Comparison of ENCODE assay signal across 21 cellular contexts in genomic region chr22:38750104-38750503, GRCh38. TPM values are rescaled to one million over a fixed set of nuclear protein-coding genes. Genes with fewer than 3 reads are reported as not detected.
A peak's percentile ranks its signal among the peaks of the same experiment; 100 is the strongest.
DNase-seq lines count a peak whose midpoint lies in the region; ATAC-seq, FAIRE-seq and TF ChIP-seq lines count a peak whose summit lies in the region.
"Had no signal": no experiment of that assay in that cellular context is flagged by ENCODE, and none has a peak within 500 bp of the region (broad histone marks: within the 10 kb centered on the region; RNA-seq: fewer than 3 reads in every experiment).

No MANE protein-coding gene starts in this region.

- peaks cover 80% of the 10 kb centered on the region for H3K36me3 Mint-ChIP-seq in activated naive CD4-positive, alpha-beta T cell treated with anti-CD3 and anti-CD28 coated beads, Interleukin-2, amount 10 ng/mL, durations not matched to agents 7 days and 5 days
- peaks cover 76% of the 10 kb centered on the region for H3K36me3 Mint-ChIP-seq in activated CD8-positive, alpha-beta T cell treated with anti-CD3 and anti-CD28 coated beads for 36 hours (ENCODE audit: low read depth)

- peaks cover 8 to 14% of the 10 kb centered on the region in 2 donors for H3K4me1 ChIP-seq in kidney (ENCODE audit: control insufficient read depth in 1 of 2, insufficient read depth in 1 of 2, low read depth in 1 of 2, low read length in 2 of 2)

- intact Hi-C loops in activated CD8-positive, alpha-beta T cell treated with anti-CD3 and anti-CD28 coated beads for 36 hours (cut with micrococcal nuclease): loop anchor here (10.0 kb wide), 1 partner anchor 45 kb away; the partner anchor contains the start of genes GTPBP1 and JOSD1
- intact Hi-C loops in kidney (cut with DNase I): no loop called here

- POLR2A ChIA-PET in activated CD8-positive, alpha-beta T cell treated with anti-CD3 and anti-CD28 coated beads for 36 hours (lab: Charles Lee): interaction anchor here (1.9 to 40.0 kb wide), 2 partner anchors 26 to 121 kb away, joined by 6 to 905 read pairs; partner anchors contain the start of gene GTPBP1

- no peak for ATAC-seq in activated CD8-positive, alpha-beta T cell treated with anti-CD3 and anti-CD28 coated beads for 36 hours
- ATAC-seq in GM18520 (IDR thresholded peaks at IDR 0.05; ENCODE audit: unreplicated experiment): no peak

- CTCF ChIA-PET in activated naive CD4-positive, alpha-beta T cell treated with anti-CD3 and anti-CD28 coated beads, Interleukin-2, amount 10 ng/mL, durations not matched to agents 7 days and 5 days (lab: Charles Lee): interaction anchor here (0.6 to 3.6 kb wide), 4 partner anchors 10 to 1065 kb away, joined by 3 to 12 read pairs (median 6); no protein-coding TSS in a partner anchor
- CTCF ChIA-PET in activated CD8-positive, alpha-beta T cell treated with anti-CD3 and anti-CD28 coated beads for 36 hours (lab: Charles Lee): interaction anchor here (2.3 to 5.7 kb wide), 3 partner anchors 16 to 19 kb away, joined by 9 to 39 read pairs (median 10); no protein-coding TSS in a partner anchor

- H3K27ac Mint-ChIP-seq in activated naive CD4-positive, alpha-beta T cell treated with anti-CD3 and anti-CD28 coated beads, Interleukin-2, amount 10 ng/mL, durations not matched to agents 7 days and 5 days: peak overlapping the region; percentile 77
- peak overlapping the region; percentile 83 for H3K27ac Mint-ChIP-seq in activated CD8-positive, alpha-beta T cell treated with anti-CD3 and anti-CD28 coated beads for 36 hours

- no peak overlapping the region for H3K9ac ChIP-seq in kidney (ENCODE audit: low read length in 2 of 2)

- TF ChIP-seq CTCF in activated CD8-positive, alpha-beta T cell treated with anti-CD3 and anti-CD28 coated beads for 36 hours (IDR thresholded peaks at IDR 0.05): no peak
- no peak for TF ChIP-seq CTCF in kidney (IDR thresholded peaks at IDR 0.05; ENCODE audit: borderline replicate concordance, extremely low read depth, insufficient read depth)

- no peaks in the 10 kb centered on the region for H3K27me3 Mint-ChIP-seq in activated naive CD4-positive, alpha-beta T cell treated with anti-CD3 and anti-CD28 coated beads, Interleukin-2, amount 10 ng/mL, durations not matched to agents 7 days and 5 days
- no peaks in the 10 kb centered on the region for H3K27me3 Mint-ChIP-seq in activated CD8-positive, alpha-beta T cell treated with anti-CD3 and anti-CD28 coated beads for 36 hours

- DNase-seq in activated naive CD4-positive, alpha-beta T cell treated with anti-CD3 and anti-CD28 coated beads, Interleukin-2, amount 10 ng/mL, durations not matched to agents 7 days and 5 days: no peak
- no peak for DNase-seq in activated naive CD4-positive, alpha-beta T cell treated with anti-CD3 and anti-CD28 coated beads, Interleukin-2, amount 50 U/mL, for 16 hours
- no peak for DNase-seq in activated CD8-positive, alpha-beta T cell treated with anti-CD3 and anti-CD28 coated beads for 36 hours
- DNase-seq in kidney: peak; percentile 72
- DNase-seq in iPS-NIHi11 (ENCODE audit: low spot score): no peak
- DNase-seq in NCI-H1930 (lab: John Stamatoyannopoulos, UW): no peak
- DNase-seq: amygdala; colonic mucosa; Kasumi-1; left ventricle myocardium inferior; NCI-H1417; stimulated activated CD4-positive, alpha-beta T cell treated with anti-CD3 and anti-CD28 coated beads, Interleukin-12 subunit alpha, Interleukin-12 subunit beta, amount 100 ng/mL, for 4 hours; stomach; uterus had no signal

- peak overlapping the region; percentile 89 for H3K4me3 Mint-ChIP-seq in activated naive CD4-positive, alpha-beta T cell treated with anti-CD3 and anti-CD28 coated beads, Interleukin-2, amount 10 ng/mL, durations not matched to agents 7 days and 5 days
- peak overlapping the region; percentile 80 for H3K4me3 Mint-ChIP-seq in activated CD8-positive, alpha-beta T cell treated with anti-CD3 and anti-CD28 coated beads for 36 hours

- H3K4me3 ChIP-seq in kidney (ENCODE audit: low read length in 2 of 2): no peak overlapping the region
- H3K4me3 ChIP-seq: colonic mucosa, HAP-1, left ventricle myocardium inferior, stomach, uterus had no signal

- FAIRE-seq in kidney (lab: Jason Lieb, UNC): no peak
- FAIRE-seq: D721Med, frontal cortex, G401.6, RCC 7860 had no signal

- H3K27ac ChIP-seq in kidney (ENCODE audit: low read depth in 2 of 2, low read length in 2 of 2): no peak overlapping the region
- peak overlapping the region; percentile 93 for H3K27ac ChIP-seq in temporal lobe (ENCODE audit: low read depth, low read length)
- H3K27ac ChIP-seq: left ventricle myocardium inferior, uterus had no signal

- H3K9me3 Mint-ChIP-seq in activated naive CD4-positive, alpha-beta T cell treated with anti-CD3 and anti-CD28 coated beads, Interleukin-2, amount 10 ng/mL, durations not matched to agents 7 days and 5 days: no peaks in the 10 kb centered on the region
- no peaks in the 10 kb centered on the region for H3K9me3 Mint-ChIP-seq in activated CD8-positive, alpha-beta T cell treated with anti-CD3 and anti-CD28 coated beads for 36 hours

- H3K4me1 Mint-ChIP-seq in activated naive CD4-positive, alpha-beta T cell treated with anti-CD3 and anti-CD28 coated beads, Interleukin-2, amount 10 ng/mL, durations not matched to agents 7 days and 5 days: peaks cover 68% of the 10 kb centered on the region
- H3K4me1 Mint-ChIP-seq in activated CD8-positive, alpha-beta T cell treated with anti-CD3 and anti-CD28 coated beads for 36 hours (ENCODE audit: low read depth): peaks cover 54% of the 10 kb centered on the region

- H3K9me3 ChIP-seq in kidney (ENCODE audit: control insufficient read depth in 1 of 2, low read length in 2 of 2): no peaks in the 10 kb centered on the region
- H3K9me3 ChIP-seq: colonic mucosa, HAP-1, left ventricle myocardium inferior, stomach, uterus had no signal

- peaks cover 41 to 57% of the 10 kb centered on the region in 2 donors for H3K36me3 ChIP-seq in kidney (ENCODE audit: control insufficient read depth in 1 of 2, insufficient read depth in 2 of 2, low read length in 2 of 2)
- H3K36me3 ChIP-seq: uterus had no signal

RNA-seq across cellular contexts. Expression of gene SUN2, which starts 5.7 kb away (rescaled TPM):
- total RNA-seq in activated CD8-positive, alpha-beta T cell treated with anti-CD3 and anti-CD28 coated beads for 36 hours: 100 to 1,000 TPM; 101 to 107 TPM
- total RNA-seq in kidney (199 TPM), temporal lobe (77.9 TPM)
- polyA plus RNA-seq in kidney (ENCODE audit: insufficient read depth, low read depth, low replicate concordance): 41.7 TPM

RNA-seq across cellular contexts. Expression of gene DNAL4, which starts 43.8 kb away (rescaled TPM):
- total RNA-seq in activated CD8-positive, alpha-beta T cell treated with anti-CD3 and anti-CD28 coated beads for 36 hours: 1 to 10 TPM; 5.5 to 6.0 TPM
- total RNA-seq in kidney (26.5 TPM), temporal lobe (17.7 TPM)
- 39.7 TPM for polyA plus RNA-seq in kidney (ENCODE audit: insufficient read depth, low read depth, low replicate concordance)

RNA-seq across cellular contexts. Expression of gene GTPBP1, which starts 44.4 kb away (rescaled TPM):
- 10 to 100 TPM; 93.3 to 97.6 TPM for total RNA-seq in activated CD8-positive, alpha-beta T cell treated with anti-CD3 and anti-CD28 coated beads for 36 hours
- 52.0 TPM for total RNA-seq in kidney
- polyA plus RNA-seq in kidney (ENCODE audit: insufficient read depth, low read depth, low replicate concordance): 11.7 TPM
- 28.5 TPM for total RNA-seq in temporal lobe

RNA-seq across cellular contexts. Expression of gene JOSD1, which starts 49.4 kb away (rescaled TPM):
- 10 to 100 TPM; 84.7 to 88.1 TPM for total RNA-seq in activated CD8-positive, alpha-beta T cell treated with anti-CD3 and anti-CD28 coated beads for 36 hours
- total RNA-seq in kidney (42.8 TPM), temporal lobe (44.5 TPM)
- polyA plus RNA-seq in kidney (ENCODE audit: insufficient read depth, low read depth, low replicate concordance): 12.8 TPM
